In genomic region chr17:59329558-59330313, GRCh38 we compare ENCODE assay signal across 8 cellular contexts. TPM values are rescaled to one million over a fixed set of nuclear protein-coding genes. Genes with fewer than 3 reads are reported as not detected.
A peak's percentile ranks its signal among the peaks of the same experiment; 100 is the strongest.
DNase-seq lines count a peak whose midpoint lies in the region; ATAC-seq and TF ChIP-seq lines count a peak whose summit lies in the region.

No MANE protein-coding gene starts in this region.

- peak; percentile 65 for TF ChIP-seq RAD21 in Ishikawa (IDR thresholded peaks at IDR 0.05; ENCODE audit: low read depth)

- peak; percentile 18 for DNase-seq in DMS79 treated with DMSO at 0.1 percent for 48 hours (lab: John Stamatoyannopoulos, UW)
- no peak for DNase-seq in DMS79 (lab: John Stamatoyannopoulos, UW)
- DNase-seq in RPMI8226: peak; percentile 79
- peak in 1 of 2 donors; percentile 30 for DNase-seq in activated naive CD4-positive, alpha-beta T cell treated with anti-CD3 and anti-CD28 coated beads, Interleukin-2, amount 50 U/mL, for 72 hours (ENCODE audit: low spot score in 2 of 2)
- DNase-seq in foreskin melanocyte: peak; percentile 70
- DNase-seq in neural crest cell (ENCODE audit: low read depth, low spot score): peak; percentile 40
- DNase-seq in vagina (ENCODE audit: extremely low spot score in 2 of 2): peak in 1 of 2 donors; percentile 89

- H3K4me1 ChIP-seq in vagina: peaks cover 43% of the 10 kb centered on the region

- peaks cover 39% of the 10 kb centered on the region for H3K4me1 Mint-ChIP-seq in neural crest cell

- peak overlapping the region; percentile 79 for H3K4me3 Mint-ChIP-seq in neural crest cell

- H3K27ac ChIP-seq in vagina: peak overlapping the region; percentile 88

- H3K36me3 Mint-ChIP-seq in activated naive CD4-positive, alpha-beta T cell treated with anti-CD3 and anti-CD28 coated beads, Interleukin-2, amount 50 U/mL, for 72 hours: no peaks in the 10 kb centered on the region
- H3K36me3 Mint-ChIP-seq in neural crest cell (ENCODE audit: low read depth): no peaks in the 10 kb centered on the region

- no peak for TF ChIP-seq EP300 in Ishikawa (IDR thresholded peaks at IDR 0.05; ENCODE audit: borderline replicate concordance)

- H3K27me3 ChIP-seq in vagina: no peaks in the 10 kb centered on the region

- H3K9me3 Mint-ChIP-seq in activated naive CD4-positive, alpha-beta T cell treated with anti-CD3 and anti-CD28 coated beads, Interleukin-2, amount 50 U/mL, for 72 hours: no peaks in the 10 kb centered on the region
- H3K9me3 Mint-ChIP-seq in neural crest cell: no peaks in the 10 kb centered on the region

- no peaks in the 10 kb centered on the region for H3K9me3 ChIP-seq in vagina

- peak; percentile 27 to 48 for ATAC-seq in activated naive CD4-positive, alpha-beta T cell treated with anti-CD3 and anti-CD28 coated beads, Interleukin-2, amount 50 U/mL, for 72 hours

- TF ChIP-seq POLR2A in vagina (IDR thresholded peaks at IDR 0.05): no peak

- H3K27me3 Mint-ChIP-seq in neural crest cell (ENCODE audit: low read depth): peaks cover 22% of the 10 kb centered on the region

- intact Hi-C loops in vagina (cut with DNase I): loop anchor here (2.0 to 5.0 kb wide), 2 partner anchors 98 to 111 kb away; no protein-coding TSS in a partner anchor

- H3K27ac Mint-ChIP-seq in activated naive CD4-positive, alpha-beta T cell treated with anti-CD3 and anti-CD28 coated beads, Interleukin-2, amount 50 U/mL, for 72 hours: peak overlapping the region in 1 of 2 donors; percentile 39
- no peak overlapping the region for H3K27ac Mint-ChIP-seq in neural crest cell (ENCODE audit: unreplicated experiment)

- peak overlapping the region in 1 of 2 donors; percentile 23 for H3K4me3 ChIP-seq in vagina

- no peaks in the 10 kb centered on the region for H3K36me3 ChIP-seq in vagina

- TF ChIP-seq CTCF in neural crest cell (conservative IDR thresholded peaks at IDR 0.05) (peak; percentile 79), vagina (IDR thresholded peaks at IDR 0.05) (peak; percentile 48 to 81 (median 65))

TF ChIP-seq in Ishikawa, 13 proteins besides CTCF, POLR2A, EP300 and RAD21:
- no peak for TF ChIP-seq NFIC (IDR thresholded peaks at IDR 0.05)

RNA-seq across cellular contexts. Expression of gene YPEL2, which starts 1.7 kb away (rescaled TPM):
- total RNA-seq in activated naive CD4-positive, alpha-beta T cell treated with anti-CD3 and anti-CD28 coated beads, Interleukin-2, amount 50 U/mL, for 72 hours: 1 to 10 TPM; 6.6 to 7.0 TPM
- 2.6 and 2.7 TPM in 2 replicates for total RNA-seq in neural crest cell
- total RNA-seq in vagina: 16.7 TPM
